8 cellular contexts compared by ENCODE assay signal in genomic region chr6:112925702-112926101, GRCh38.
"Had no signal": no experiment of that assay in that cellular context is flagged by ENCODE, and none has a peak within 500 bp of the region (broad histone marks: within the 10 kb centered on the region; RNA-seq: fewer than 3 reads in every experiment).

No MANE protein-coding gene starts in this region.

- H3K4me3 ChIP-seq: GM23248, HAP-1 had no signal

- ATAC-seq: HCT116 had no signal

- H3K4me1 ChIP-seq: HAP-1 had no signal

- H2AFZ ChIP-seq: GM23248 had no signal

- DNase-seq: GM23248, GOT3, H7, HFFc6, KG1 had no signal

- H3K36me3 ChIP-seq: HAP-1 had no signal

- H3K27ac ChIP-seq: GM23248, HL-60 had no signal

- H3K9ac ChIP-seq: GM23248 had no signal
